6 cellular contexts compared by ENCODE assay signal in genomic region chr22:43857367-43857766, GRCh38.
"Had no signal": no experiment of that assay in that cellular context is flagged by ENCODE, and none has a peak within 500 bp of the region (broad histone marks: within the 10 kb centered on the region; RNA-seq: fewer than 3 reads in every experiment).

No MANE protein-coding gene starts in this region.

- H3K4me3 ChIP-seq: K562 had no signal

- DNase-seq: IMR-90, KBM-7, KG1 had no signal

- H3K27ac ChIP-seq: HL-60, KMS-11 had no signal
